ENCODE assay signal across 1 cellular context in the genomic region with DNA sequence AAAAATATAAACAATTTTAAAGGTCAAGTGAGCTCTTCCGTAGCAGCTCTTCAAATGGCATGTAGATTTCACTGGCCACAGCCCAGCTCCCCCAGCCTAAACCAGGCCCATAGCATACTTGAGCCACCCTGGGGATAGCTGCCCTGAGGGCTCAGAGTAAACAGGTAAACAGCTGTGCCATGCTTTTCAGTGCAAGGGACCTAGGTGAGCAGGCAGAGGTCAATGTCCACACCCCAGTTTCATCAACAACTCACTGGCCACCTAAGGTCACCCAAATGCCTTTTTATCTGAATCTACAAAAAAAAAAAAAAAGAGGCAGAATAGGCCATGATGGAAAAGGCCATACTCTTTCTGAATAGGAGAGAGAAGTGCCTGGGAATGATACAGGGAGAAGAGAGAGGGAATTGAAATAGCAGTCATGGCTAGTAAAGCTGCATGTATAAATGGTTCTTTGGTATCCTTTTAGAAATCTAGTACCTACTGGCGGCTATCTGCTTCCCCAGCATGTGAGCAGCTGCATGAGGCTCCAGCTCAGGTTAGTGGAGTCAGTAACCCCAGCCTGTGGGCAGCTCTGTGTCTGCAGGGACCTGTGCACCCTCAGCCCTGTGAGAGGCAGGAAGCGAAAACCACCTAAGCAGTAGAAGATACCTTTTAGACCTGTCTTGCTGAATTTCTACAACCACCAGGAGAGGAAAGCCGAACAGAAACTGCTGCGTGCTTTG.
TF ChIP-seq lines count a peak whose summit lies in the region.

No MANE protein-coding gene starts in this region.

TF ChIP-seq in HepG2, 621 proteins besides CTCF, POLR2A, EP300 and RAD21 (continued from another document and continues in another):
- TF ChIP-seq, protein P1, sequence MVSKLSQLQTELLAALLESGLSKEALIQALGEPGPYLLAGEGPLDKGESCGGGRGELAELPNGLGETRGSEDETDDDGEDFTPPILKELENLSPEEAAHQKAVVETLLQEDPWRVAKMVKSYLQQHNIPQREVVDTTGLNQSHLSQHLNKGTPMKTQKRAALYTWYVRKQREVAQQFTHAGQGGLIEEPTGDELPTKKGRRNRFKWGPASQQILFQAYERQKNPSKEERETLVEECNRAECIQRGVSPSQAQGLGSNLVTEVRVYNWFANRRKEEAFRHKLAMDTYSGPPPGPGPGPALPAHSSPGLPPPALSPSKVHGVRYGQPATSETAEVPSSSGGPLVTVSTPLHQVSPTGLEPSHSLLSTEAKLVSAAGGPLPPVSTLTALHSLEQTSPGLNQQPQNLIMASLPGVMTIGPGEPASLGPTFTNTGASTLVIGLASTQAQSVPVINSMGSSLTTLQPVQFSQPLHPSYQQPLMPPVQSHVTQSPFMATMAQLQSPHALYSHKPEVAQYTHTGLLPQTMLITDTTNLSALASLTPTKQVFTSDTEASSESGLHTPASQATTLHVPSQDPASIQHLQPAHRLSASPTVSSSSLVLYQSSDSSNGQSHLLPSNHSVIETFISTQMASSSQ (IDR thresholded peaks at IDR 0.05; ENCODE audit: low read depth), result no peak; the same call in 1 of the 2 replicates
- TF ChIP-seq, protein P1 (CRISPR knock-in tag; IDR thresholded peaks at IDR 0.05; ENCODE audit: borderline replicate concordance), result peak; percentile 68; the same call in 1 of the 2 replicates
- TF ChIP-seq, protein P2, sequence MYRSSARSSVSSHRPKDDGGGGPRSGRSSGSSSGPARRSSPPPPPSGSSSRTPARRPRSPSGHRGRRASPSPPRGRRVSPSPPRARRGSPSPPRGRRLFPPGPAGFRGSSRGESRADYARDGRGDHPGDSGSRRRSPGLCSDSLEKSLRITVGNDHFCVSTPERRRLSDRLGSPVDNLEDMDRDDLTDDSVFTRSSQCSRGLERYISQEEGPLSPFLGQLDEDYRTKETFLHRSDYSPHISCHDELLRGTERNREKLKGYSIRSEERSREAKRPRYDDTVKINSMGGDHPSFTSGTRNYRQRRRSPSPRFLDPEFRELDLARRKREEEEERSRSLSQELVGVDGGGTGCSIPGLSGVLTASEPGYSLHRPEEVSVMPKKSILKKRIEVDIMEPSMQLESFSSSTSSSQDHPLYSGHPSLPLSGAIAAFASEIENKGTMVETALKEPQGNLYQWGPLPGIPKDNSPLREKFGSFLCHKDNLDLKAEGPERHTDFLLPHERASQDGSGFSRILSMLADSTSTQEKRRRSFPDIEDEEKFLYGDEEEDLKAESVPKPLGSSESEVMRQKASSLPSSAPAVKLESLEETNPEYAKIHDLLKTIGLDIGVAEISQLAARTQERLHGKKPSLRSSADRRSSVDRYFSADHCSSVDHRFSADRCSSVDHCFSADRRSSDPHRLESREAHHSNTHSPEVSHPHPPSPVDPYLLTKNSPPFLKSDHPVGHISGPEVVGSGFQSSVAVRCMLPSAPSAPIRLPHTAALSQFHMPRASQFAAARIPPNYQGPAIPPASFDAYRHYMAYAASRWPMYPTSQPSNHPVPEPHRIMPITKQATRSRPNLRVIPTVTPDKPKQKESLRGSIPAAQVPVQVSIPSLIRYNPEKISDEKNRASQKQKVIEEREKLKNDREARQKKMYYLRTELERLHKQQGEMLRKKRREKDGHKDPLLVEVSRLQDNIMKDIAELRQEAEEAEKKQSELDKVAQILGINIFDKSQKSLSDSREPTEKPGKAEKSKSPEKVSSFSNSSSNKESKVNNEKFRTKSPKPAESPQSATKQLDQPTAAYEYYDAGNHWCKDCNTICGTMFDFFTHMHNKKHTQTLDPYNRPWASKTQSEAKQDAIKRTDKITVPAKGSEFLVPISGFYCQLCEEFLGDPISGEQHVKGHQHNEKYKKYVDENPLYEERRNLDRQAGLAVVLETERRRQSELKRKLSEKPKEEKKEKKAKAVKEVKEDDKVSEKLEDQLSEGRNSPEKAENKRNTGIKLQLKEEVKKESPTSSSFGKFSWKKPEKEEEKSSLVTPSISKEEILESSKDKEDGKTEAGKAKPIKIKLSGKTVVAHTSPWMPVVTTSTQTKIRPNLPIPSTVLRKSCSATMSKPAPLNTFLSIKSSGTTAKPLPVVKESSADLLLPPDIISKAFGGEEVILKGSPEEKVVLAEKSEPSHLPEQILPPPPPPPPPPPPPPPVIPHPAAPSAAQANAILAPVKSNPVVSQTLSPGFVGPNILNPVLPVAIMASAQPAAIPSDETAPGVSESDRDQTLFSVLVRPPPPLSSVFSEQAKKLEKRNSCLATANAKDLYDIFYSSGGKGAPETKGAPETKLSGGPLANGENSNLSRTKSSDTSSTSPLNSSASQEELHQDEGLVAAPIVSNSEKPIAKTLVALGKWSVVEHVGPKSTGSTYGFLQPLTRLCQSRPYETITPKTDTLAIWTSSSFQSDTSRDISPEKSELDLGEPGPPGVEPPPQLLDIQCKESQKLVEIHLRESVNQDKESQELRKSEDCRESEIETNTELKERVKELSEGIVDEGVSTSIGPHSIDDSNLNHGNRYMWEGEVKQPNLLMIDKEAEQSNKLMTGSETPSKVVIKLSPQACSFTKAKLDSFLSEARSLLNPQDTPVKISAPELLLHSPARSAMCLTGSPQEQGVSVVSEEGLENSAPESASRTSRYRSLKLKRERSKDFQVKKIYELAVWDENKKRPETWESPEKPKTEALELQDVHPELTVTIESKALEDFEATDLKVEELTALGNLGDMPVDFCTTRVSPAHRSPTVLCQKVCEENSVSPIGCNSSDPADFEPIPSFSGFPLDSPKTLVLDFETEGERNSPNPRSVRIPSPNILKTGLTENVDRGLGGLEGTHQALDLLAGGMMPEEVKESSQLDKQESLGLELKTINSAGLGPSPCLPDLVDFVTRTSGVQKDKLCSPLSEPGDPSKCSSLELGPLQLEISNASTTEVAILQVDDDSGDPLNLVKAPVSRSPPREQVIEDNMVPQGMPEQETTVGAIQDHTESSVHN (CRISPR knock-in tag; IDR thresholded peaks at IDR 0.05), result no peak
- TF ChIP-seq, protein P3, sequence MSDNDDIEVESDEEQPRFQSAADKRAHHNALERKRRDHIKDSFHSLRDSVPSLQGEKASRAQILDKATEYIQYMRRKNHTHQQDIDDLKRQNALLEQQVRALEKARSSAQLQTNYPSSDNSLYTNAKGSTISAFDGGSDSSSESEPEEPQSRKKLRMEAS (IDR thresholded peaks at IDR 0.05), result peak; percentile 87
- TF ChIP-seq, protein P4, sequence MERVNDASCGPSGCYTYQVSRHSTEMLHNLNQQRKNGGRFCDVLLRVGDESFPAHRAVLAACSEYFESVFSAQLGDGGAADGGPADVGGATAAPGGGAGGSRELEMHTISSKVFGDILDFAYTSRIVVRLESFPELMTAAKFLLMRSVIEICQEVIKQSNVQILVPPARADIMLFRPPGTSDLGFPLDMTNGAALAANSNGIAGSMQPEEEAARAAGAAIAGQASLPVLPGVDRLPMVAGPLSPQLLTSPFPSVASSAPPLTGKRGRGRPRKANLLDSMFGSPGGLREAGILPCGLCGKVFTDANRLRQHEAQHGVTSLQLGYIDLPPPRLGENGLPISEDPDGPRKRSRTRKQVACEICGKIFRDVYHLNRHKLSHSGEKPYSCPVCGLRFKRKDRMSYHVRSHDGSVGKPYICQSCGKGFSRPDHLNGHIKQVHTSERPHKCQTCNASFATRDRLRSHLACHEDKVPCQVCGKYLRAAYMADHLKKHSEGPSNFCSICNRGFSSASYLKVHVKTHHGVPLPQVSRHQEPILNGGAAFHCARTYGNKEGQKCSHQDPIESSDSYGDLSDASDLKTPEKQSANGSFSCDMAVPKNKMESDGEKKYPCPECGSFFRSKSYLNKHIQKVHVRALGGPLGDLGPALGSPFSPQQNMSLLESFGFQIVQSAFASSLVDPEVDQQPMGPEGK (CRISPR knock-in tag; IDR thresholded peaks at IDR 0.05), result peak; percentile 85
- TF ChIP-seq STAG1 (CRISPR knock-in tag; IDR thresholded peaks at IDR 0.05), result peak; percentile 26
- peak; percentile 22 to 73; a peak in 1 of 4 replicates for TF ChIP-seq NR2F1 (CRISPR knock-in tag; IDR thresholded peaks at IDR 0.05)
- peak; percentile 90; the same call in 1 of the 2 replicates for TF ChIP-seq MTA1 (CRISPR knock-in tag; IDR thresholded peaks at IDR 0.05; ENCODE audit: borderline replicate concordance)
- TF ChIP-seq, protein P5, sequence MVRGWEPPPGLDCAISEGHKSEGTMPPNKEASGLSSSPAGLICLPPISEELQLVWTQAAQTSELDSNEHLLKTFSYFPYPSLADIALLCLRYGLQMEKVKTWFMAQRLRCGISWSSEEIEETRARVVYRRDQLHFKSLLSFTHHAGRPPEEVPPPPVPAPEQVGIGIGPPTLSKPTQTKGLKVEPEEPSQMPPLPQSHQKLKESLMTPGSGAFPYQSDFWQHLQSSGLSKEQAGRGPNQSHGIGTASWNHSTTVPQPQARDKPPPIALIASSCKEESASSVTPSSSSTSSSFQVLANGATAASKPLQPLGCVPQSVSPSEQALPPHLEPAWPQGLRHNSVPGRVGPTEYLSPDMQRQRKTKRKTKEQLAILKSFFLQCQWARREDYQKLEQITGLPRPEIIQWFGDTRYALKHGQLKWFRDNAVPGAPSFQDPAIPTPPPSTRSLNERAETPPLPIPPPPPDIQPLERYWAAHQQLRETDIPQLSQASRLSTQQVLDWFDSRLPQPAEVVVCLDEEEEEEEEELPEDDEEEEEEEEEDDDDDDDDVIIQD (CRISPR knock-in tag; IDR thresholded peaks at IDR 0.05; ENCODE audit: low read depth), result peak; percentile 17; the same call in 1 of the 2 replicates
- no peak for TF ChIP-seq TCF7L2 (IDR thresholded peaks at IDR 0.05; ENCODE audit: low read depth, low read length)
- peak; percentile 84 for TF ChIP-seq NR2F6 (IDR thresholded peaks at IDR 0.05)
- peak; percentile 88 for TF ChIP-seq NR2F6 (CRISPR knock-in tag; IDR thresholded peaks at IDR 0.05)
- TF ChIP-seq, protein P6, sequence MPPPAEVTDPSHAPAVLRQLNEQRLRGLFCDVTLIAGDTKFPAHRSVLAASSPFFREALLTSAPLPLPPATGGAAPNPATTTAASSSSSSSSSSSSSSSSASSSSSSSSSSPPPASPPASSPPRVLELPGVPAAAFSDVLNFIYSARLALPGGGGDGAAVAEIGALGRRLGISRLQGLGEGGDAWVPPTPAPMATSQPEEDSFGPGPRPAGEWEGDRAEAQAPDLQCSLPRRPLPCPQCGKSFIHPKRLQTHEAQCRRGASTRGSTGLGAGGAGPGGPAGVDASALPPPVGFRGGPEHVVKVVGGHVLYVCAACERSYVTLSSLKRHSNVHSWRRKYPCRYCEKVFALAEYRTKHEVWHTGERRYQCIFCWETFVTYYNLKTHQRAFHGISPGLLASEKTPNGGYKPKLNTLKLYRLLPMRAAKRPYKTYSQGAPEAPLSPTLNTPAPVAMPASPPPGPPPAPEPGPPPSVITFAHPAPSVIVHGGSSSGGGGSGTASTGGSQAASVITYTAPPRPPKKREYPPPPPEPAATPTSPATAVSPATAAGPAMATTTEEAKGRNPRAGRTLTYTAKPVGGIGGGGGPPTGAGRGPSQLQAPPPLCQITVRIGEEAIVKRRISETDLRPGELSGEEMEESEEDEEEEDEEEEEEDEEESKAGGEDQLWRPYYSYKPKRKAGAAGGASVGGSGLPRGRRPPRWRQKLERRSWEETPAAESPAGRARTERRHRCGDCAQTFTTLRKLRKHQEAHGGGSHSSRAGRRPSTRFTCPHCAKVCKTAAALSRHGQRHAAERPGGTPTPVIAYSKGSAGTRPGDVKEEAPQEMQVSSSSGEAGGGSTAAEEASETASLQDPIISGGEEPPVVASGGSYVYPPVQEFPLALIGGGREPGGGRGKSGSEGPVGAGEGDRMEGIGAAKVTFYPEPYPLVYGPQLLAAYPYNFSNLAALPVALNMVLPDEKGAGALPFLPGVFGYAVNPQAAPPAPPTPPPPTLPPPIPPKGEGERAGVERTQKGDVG (CRISPR knock-in tag; IDR thresholded peaks at IDR 0.05; ENCODE audit: borderline replicate concordance), result peak; percentile 78; the same call in 1 of the 2 replicates
- TF ChIP-seq, protein P7, sequence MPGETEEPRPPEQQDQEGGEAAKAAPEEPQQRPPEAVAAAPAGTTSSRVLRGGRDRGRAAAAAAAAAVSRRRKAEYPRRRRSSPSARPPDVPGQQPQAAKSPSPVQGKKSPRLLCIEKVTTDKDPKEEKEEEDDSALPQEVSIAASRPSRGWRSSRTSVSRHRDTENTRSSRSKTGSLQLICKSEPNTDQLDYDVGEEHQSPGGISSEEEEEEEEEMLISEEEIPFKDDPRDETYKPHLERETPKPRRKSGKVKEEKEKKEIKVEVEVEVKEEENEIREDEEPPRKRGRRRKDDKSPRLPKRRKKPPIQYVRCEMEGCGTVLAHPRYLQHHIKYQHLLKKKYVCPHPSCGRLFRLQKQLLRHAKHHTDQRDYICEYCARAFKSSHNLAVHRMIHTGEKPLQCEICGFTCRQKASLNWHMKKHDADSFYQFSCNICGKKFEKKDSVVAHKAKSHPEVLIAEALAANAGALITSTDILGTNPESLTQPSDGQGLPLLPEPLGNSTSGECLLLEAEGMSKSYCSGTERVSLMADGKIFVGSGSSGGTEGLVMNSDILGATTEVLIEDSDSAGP (CRISPR knock-in tag; IDR thresholded peaks at IDR 0.05; ENCODE audit: borderline replicate concordance), result peak; percentile 19
- peak; percentile 61; the same call in 1 of the 2 replicates for TF ChIP-seq KDM2A (CRISPR knock-in tag; IDR thresholded peaks at IDR 0.05; ENCODE audit: borderline replicate concordance, low read depth)
- TF ChIP-seq ZSCAN21 (CRISPR knock-in tag; IDR thresholded peaks at IDR 0.05; ENCODE audit: borderline replicate concordance), result peak; percentile 74; the same call in 1 of the 2 replicates
- peak; percentile 44; the same call in 1 of the 2 replicates for TF ChIP-seq GFI1 (CRISPR knock-in tag; IDR thresholded peaks at IDR 0.05; ENCODE audit: borderline replicate concordance)
- peak; percentile 53 for TF ChIP-seq PPARG (CRISPR knock-in tag; conservative IDR thresholded peaks at IDR 0.05)
- TF ChIP-seq, protein P8, sequence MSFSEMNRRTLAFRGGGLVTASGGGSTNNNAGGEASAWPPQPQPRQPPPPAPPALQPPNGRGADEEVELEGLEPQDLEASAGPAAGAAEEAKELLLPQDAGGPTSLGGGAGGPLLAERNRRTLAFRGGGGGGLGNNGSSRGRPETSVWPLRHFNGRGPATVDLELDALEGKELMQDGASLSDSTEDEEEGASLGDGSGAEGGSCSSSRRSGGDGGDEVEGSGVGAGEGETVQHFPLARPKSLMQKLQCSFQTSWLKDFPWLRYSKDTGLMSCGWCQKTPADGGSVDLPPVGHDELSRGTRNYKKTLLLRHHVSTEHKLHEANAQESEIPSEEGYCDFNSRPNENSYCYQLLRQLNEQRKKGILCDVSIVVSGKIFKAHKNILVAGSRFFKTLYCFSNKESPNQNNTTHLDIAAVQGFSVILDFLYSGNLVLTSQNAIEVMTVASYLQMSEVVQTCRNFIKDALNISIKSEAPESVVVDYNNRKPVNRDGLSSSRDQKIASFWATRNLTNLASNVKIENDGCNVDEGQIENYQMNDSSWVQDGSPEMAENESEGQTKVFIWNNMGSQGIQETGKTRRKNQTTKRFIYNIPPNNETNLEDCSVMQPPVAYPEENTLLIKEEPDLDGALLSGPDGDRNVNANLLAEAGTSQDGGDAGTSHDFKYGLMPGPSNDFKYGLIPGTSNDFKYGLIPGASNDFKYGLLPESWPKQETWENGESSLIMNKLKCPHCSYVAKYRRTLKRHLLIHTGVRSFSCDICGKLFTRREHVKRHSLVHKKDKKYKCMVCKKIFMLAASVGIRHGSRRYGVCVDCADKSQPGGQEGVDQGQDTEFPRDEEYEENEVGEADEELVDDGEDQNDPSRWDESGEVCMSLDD (CRISPR knock-in tag; IDR thresholded peaks at IDR 0.05; ENCODE audit: borderline replicate concordance), result no peak; the same call in 1 of the 2 replicates
- TF ChIP-seq NCOA5 (CRISPR knock-in tag; IDR thresholded peaks at IDR 0.05), result no peak
- no peak for TF ChIP-seq KLF15 (CRISPR knock-in tag; IDR thresholded peaks at IDR 0.05; ENCODE audit: borderline replicate concordance)
